ENCODE assay signal across 28 cellular contexts in the genomic region with DNA sequence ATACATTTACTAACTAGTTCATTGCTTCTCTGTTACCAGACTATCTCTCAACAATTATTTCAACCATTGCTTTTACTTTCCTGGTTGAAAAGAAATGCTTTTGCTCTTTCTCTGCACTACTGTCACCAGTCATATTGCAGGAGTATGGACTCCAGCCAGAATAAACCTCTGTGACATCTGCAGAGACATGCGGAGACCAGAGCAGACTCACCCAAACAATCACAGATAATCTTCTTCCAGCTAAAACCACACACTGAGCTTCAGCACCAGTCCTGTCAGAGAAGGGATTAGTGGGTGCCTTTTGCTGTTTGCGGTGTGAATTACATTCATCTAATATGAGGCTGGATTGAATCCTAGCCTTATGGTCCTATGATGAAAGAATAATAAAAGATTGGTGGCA.
DNase-seq lines count a peak whose midpoint lies in the region; ATAC-seq and TF ChIP-seq lines count a peak whose summit lies in the region.
"Had no signal": no experiment of that assay in that cellular context is flagged by ENCODE, and none has a peak within 500 bp of the region (broad histone marks: within the 10 kb centered on the region; RNA-seq: fewer than 3 reads in every experiment).

No MANE protein-coding gene starts in this region.

- ATAC-seq in WTC11: no peak
- no peak for ATAC-seq in HG03342 (IDR thresholded peaks at IDR 0.05; ENCODE audit: unreplicated experiment)
- ATAC-seq: A549; activated CD8-positive, alpha-beta memory T cell treated with anti-CD3 and anti-CD28 coated beads, Interleukin-2, amount 10 ng/mL, durations not matched to agents 7 days and 5 days; heart right ventricle; HepG2; left lung; naive thymus-derived CD8-positive, alpha-beta T cell; right cardiac atrium; Right ventricle myocardium inferior had no signal

- POLR2A ChIA-PET in WTC11 (lab: Charles Lee): no interaction called here

- H3K36me3 Mint-ChIP-seq in WTC11: no peaks in the 10 kb centered on the region
- H3K36me3 Mint-ChIP-seq: activated CD8-positive, alpha-beta memory T cell treated with anti-CD3 and anti-CD28 coated beads, Interleukin-2, amount 10 ng/mL, durations not matched to agents 7 days and 5 days; naive thymus-derived CD8-positive, alpha-beta T cell had no signal

- no peaks in the 10 kb centered on the region for H3K9me3 Mint-ChIP-seq in WTC11
- H3K9me3 Mint-ChIP-seq: activated T-helper 1 cell treated with anti-CD3 and anti-CD28 coated beads, Interleukin-12 subunit alpha, Interleukin-12 subunit beta, Interleukin-2, Interleukin-4 antibody, amounts not matched to agents 30 ng/mL and 10 ng/mL and 1 ng/mL, durations not matched to agents 14 hours and 24 hours and 36 hours had no signal

- H3K4me3 Mint-ChIP-seq in WTC11: no peak overlapping the region
- H3K4me3 Mint-ChIP-seq: activated CD8-positive, alpha-beta memory T cell treated with anti-CD3 and anti-CD28 coated beads, Interleukin-2, amount 10 ng/mL, durations not matched to agents 7 days and 5 days; activated T-helper 1 cell treated with anti-CD3 and anti-CD28 coated beads, Interleukin-12 subunit alpha, Interleukin-12 subunit beta, Interleukin-2, Interleukin-4 antibody, amounts not matched to agents 30 ng/mL and 10 ng/mL and 1 ng/mL, durations not matched to agents 14 hours and 24 hours and 36 hours; B cell; central memory CD8-positive, alpha-beta T cell; naive thymus-derived CD8-positive, alpha-beta T cell; stimulated activated naive CD8-positive, alpha-beta T cell treated with anti-CD3 and anti-CD28 coated beads, Interleukin-15, Interleukin-2, amounts not matched to agents 100 ng/mL and 50 ng/mL, for 24 hours had no signal

- H3K27ac Mint-ChIP-seq in WTC11: peak overlapping the region; percentile 41; the same call in 1 of the 2 replicates
- H3K27ac Mint-ChIP-seq: activated CD8-positive, alpha-beta memory T cell treated with anti-CD3 and anti-CD28 coated beads, Interleukin-2, amount 10 ng/mL, durations not matched to agents 7 days and 5 days; activated T-helper 1 cell treated with anti-CD3 and anti-CD28 coated beads, Interleukin-12 subunit alpha, Interleukin-12 subunit beta, Interleukin-2, Interleukin-4 antibody, amounts not matched to agents 30 ng/mL and 10 ng/mL and 1 ng/mL, durations not matched to agents 14 hours and 24 hours and 36 hours; B cell; naive thymus-derived CD8-positive, alpha-beta T cell; stimulated activated naive CD8-positive, alpha-beta T cell treated with anti-CD3 and anti-CD28 coated beads, Interleukin-15, Interleukin-2, amounts not matched to agents 100 ng/mL and 50 ng/mL, for 24 hours had no signal

- DNase-seq in NCI-H2196 (lab: John Stamatoyannopoulos, UW; ENCODE audit: unreplicated experiment): peak; percentile 17
- no peak for DNase-seq in NCI-H2196 treated with DMSO at 0.1 percent for 48 hours (lab: John Stamatoyannopoulos, UW; ENCODE audit: unreplicated experiment)
- peak; percentile 97 for DNase-seq in NCI-H82 (lab: John Stamatoyannopoulos, UW)
- DNase-seq in WTC11 (ENCODE audit: low spot score): no peak
- no peak for DNase-seq in cortex of kidney (lab: John Stamatoyannopoulos, UW)
- DNase-seq in NCI-H1417 (lab: John Stamatoyannopoulos, UW): no peak
- DNase-seq in cerebellum (ENCODE audit: low spot score): no peak
- DNase-seq: activated CD4-positive, alpha-beta T cell treated with anti-CD3 and anti-CD28 coated beads for 48 hours; activated CD8-positive, alpha-beta memory T cell treated with anti-CD3 and anti-CD28 coated beads, Interleukin-2, amount 10 ng/mL, durations not matched to agents 7 days and 5 days; activated naive CD4-positive, alpha-beta T cell treated with anti-CD3 and anti-CD28 coated beads, Interleukin-2, amount 50 U/mL, for 16 hours; GOT3; heart right ventricle; left lung; naive thymus-derived CD8-positive, alpha-beta T cell; NCI-H1436; NCI-H526; right cardiac atrium; stimulated activated CD4-positive, alpha-beta T cell treated with anti-CD3 and anti-CD28 coated beads, Interleukin-12 subunit alpha, Interleukin-12 subunit beta, amount 100 ng/mL, for 4 hours; stimulated activated CD4-positive, alpha-beta T cell treated with anti-CD3 and anti-CD28 coated beads, Interleukin-4, amount 100 ng/mL, for 4 hours; T-helper 1 cell had no signal

- no peaks in the 10 kb centered on the region for H3K4me1 Mint-ChIP-seq in WTC11
- H3K4me1 Mint-ChIP-seq: activated CD8-positive, alpha-beta memory T cell treated with anti-CD3 and anti-CD28 coated beads, Interleukin-2, amount 10 ng/mL, durations not matched to agents 7 days and 5 days; B cell; central memory CD8-positive, alpha-beta T cell; naive thymus-derived CD8-positive, alpha-beta T cell had no signal

- CTCF ChIA-PET in WTC11 (lab: Charles Lee): no interaction called here

- H3K27me3 Mint-ChIP-seq in WTC11 (ENCODE audit: low read depth): no peaks in the 10 kb centered on the region
- H3K27me3 Mint-ChIP-seq: activated CD8-positive, alpha-beta memory T cell treated with anti-CD3 and anti-CD28 coated beads, Interleukin-2, amount 10 ng/mL, durations not matched to agents 7 days and 5 days; B cell; central memory CD8-positive, alpha-beta T cell; naive thymus-derived CD8-positive, alpha-beta T cell; stimulated activated naive CD8-positive, alpha-beta T cell treated with anti-CD3 and anti-CD28 coated beads, Interleukin-15, Interleukin-2, amounts not matched to agents 100 ng/mL and 50 ng/mL, for 24 hours had no signal

- TF ChIP-seq CTCF in WTC11 (IDR thresholded peaks at IDR 0.05): no peak

TF ChIP-seq in WTC11, 78 proteins besides CTCF, POLR2A, EP300 and RAD21:
- no peak for TF ChIP-seq GABPB1 (CRISPR knock-in tag; IDR thresholded peaks at IDR 0.05)
- TF ChIP-seq, protein P1, sequence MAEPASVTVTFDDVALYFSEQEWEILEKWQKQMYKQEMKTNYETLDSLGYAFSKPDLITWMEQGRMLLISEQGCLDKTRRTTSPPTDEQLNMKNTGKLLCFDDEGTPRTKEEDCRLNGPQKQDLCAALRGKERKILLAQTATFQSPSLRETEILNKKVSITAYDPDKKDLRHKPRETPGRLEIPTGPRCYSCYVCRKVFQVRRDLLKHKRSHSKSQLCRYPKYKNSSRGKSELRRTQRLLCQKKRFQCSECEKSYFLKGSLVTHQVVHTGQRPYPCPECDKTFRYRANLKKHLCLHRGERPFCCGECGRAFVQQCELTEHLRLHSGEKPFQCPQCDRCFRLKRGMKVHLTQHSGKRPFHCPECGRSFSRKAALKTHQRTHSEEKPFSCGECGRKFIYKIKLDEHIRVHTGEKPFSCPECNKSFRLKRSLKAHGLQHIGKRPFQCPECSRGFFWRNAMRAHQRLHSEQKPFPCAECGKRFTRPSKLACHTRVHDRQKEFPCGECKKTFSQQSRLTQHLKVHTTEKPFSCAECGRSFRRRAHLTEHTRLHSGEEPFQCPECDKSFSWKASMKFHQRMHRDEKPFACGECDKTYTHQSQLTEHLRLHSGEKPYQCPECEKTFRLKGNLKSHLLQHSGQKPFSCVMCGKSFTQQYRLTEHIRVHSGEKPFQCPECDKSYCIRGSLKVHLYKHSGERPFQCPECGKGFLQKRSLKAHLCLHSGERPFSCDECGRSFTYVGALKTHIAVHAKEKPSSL (CRISPR knock-in tag; conservative IDR thresholded peaks at IDR 0.05): no peak
- TF ChIP-seq USF2 (CRISPR knock-in tag; IDR thresholded peaks at IDR 0.05): no peak
- no peak for TF ChIP-seq USF1 (CRISPR knock-in tag; IDR thresholded peaks at IDR 0.05)
- no peak for TF ChIP-seq JAZF1 (CRISPR knock-in tag; IDR thresholded peaks at IDR 0.05)
- TF ChIP-seq SMAD4 (CRISPR knock-in tag; IDR thresholded peaks at IDR 0.05): no peak

Comparison
In these comparisons a context has a peak if more than half of its experiments do, and no peak if none do; other contexts are left out.
1. DNase-seq: peak in NCI-H2196 (single experiment) and NCI-H82 (single experiment); none in NCI-H2196 treated with DMSO at 0.1 percent for 48 hours (single experiment), WTC11 (single experiment), cortex of kidney (single experiment), NCI-H1417 (0 of 3) and cerebellum (single experiment).